ENCODE assay signal across 13 cellular contexts in genomic region chr19:39388657-39389056, GRCh38. TPM values are rescaled to one million over a fixed set of nuclear protein-coding genes. Genes with fewer than 3 reads are reported as not detected.
DNase-seq lines count a peak whose midpoint lies in the region; ATAC-seq and TF ChIP-seq lines count a peak whose summit lies in the region.
"Had no signal": no experiment of that assay in that cellular context is flagged by ENCODE, and none has a peak within 500 bp of the region (broad histone marks: within the 10 kb centered on the region; RNA-seq: fewer than 3 reads in every experiment).

No MANE protein-coding gene starts in this region.

- no peak overlapping the region for H3K4me3 Mint-ChIP-seq in activated T-cell treated with anti-CD3 and anti-CD28 coated beads, Interleukin-2, amount 50 U/mL, for 24 hours
- H3K4me3 Mint-ChIP-seq in T-helper 17 cell (peak overlapping the region; percentile 98), endothelial cell (ENCODE audit: unreplicated experiment) (peak overlapping the region; percentile 70)
- H3K4me3 Mint-ChIP-seq in stimulated activated naive B cell treated with anti-CD40 and anti-IgM and Interleukin-4, amounts not matched to agents 10 μg/mL and 1 μg/mL and 100 μg/mL, for 72 hours = peak overlapping the region; percentile 5 to 25

- no peak for DNase-seq in activated T-cell treated with anti-CD3 and anti-CD28 coated beads, Interleukin-2, amount 50 U/mL, for 24 hours
- no peak for DNase-seq in activated T-cell treated with anti-CD3 and anti-CD28 coated beads, Interleukin-2, amount 50 U/mL, for 48 hours
- DNase-seq in T-helper 17 cell = no peak
- DNase-seq in endothelial cell (ENCODE audit: low spot score) = no peak
- DNase-seq in stimulated activated naive B cell treated with anti-CD40 and anti-IgM and Interleukin-4, amounts not matched to agents 10 μg/mL and 1 μg/mL and 100 μg/mL, for 72 hours = no peak
- DNase-seq in activated effector memory CD4-positive, alpha-beta T cell treated with Interleukin-2 at 50 U/mL for 16 hours = no peak
- DNase-seq: activated CD4-positive, alpha-beta T cell treated with anti-CD3 and anti-CD28 coated beads for 4 hours; brain microvascular endothelial cell; NCI-H82 had no signal

- H3K9me3 Mint-ChIP-seq in activated T-cell treated with anti-CD3 and anti-CD28 coated beads, Interleukin-2, amount 50 U/mL, for 24 hours = no peaks in the 10 kb centered on the region
- H3K9me3 Mint-ChIP-seq in endothelial cell (ENCODE audit: unreplicated experiment) = no peaks in the 10 kb centered on the region
- no peaks in the 10 kb centered on the region for H3K9me3 Mint-ChIP-seq in stimulated activated naive B cell treated with anti-CD40 and anti-IgM and Interleukin-4, amounts not matched to agents 10 μg/mL and 1 μg/mL and 100 μg/mL, for 72 hours

- no peak for ATAC-seq in T-helper 17 cell
- ATAC-seq in stimulated activated naive B cell treated with anti-CD40 and anti-IgM and Interleukin-4, amounts not matched to agents 10 μg/mL and 1 μg/mL and 100 μg/mL, for 72 hours (replicated peaks) = no peak
- no peak for ATAC-seq in GM18907 (IDR thresholded peaks at IDR 0.05; ENCODE audit: unreplicated experiment)
- ATAC-seq in HG02642 (IDR thresholded peaks at IDR 0.05; ENCODE audit: poor library complexity, unreplicated experiment) = no peak
- ATAC-seq: HepG2 had no signal

- H3K27me3 Mint-ChIP-seq in activated T-cell treated with anti-CD3 and anti-CD28 coated beads, Interleukin-2, amount 50 U/mL, for 24 hours = no peaks in the 10 kb centered on the region
- no peaks in the 10 kb centered on the region for H3K27me3 Mint-ChIP-seq in T-helper 17 cell
- H3K27me3 Mint-ChIP-seq in endothelial cell (ENCODE audit: unreplicated experiment) = peaks cover 11% of the 10 kb centered on the region
- H3K27me3 Mint-ChIP-seq in stimulated activated naive B cell treated with anti-CD40 and anti-IgM and Interleukin-4, amounts not matched to agents 10 μg/mL and 1 μg/mL and 100 μg/mL, for 72 hours = no peaks in the 10 kb centered on the region

- H3K36me3 Mint-ChIP-seq in activated T-cell treated with anti-CD3 and anti-CD28 coated beads, Interleukin-2, amount 50 U/mL, for 24 hours (ENCODE audit: low read depth) = peaks cover 87% of the 10 kb centered on the region
- H3K36me3 Mint-ChIP-seq in T-helper 17 cell (ENCODE audit: low read depth) (peaks cover 8% of the 10 kb centered on the region), endothelial cell (ENCODE audit: low read depth, unreplicated experiment) (peaks cover 37% of the 10 kb centered on the region)
- peaks cover 37 to 47% of the 10 kb centered on the region in 2 donors for H3K36me3 Mint-ChIP-seq in stimulated activated naive B cell treated with anti-CD40 and anti-IgM and Interleukin-4, amounts not matched to agents 10 μg/mL and 1 μg/mL and 100 μg/mL, for 72 hours

- H3K27ac Mint-ChIP-seq in activated T-cell treated with anti-CD3 and anti-CD28 coated beads, Interleukin-2, amount 50 U/mL, for 24 hours = peak overlapping the region; percentile 100
- H3K27ac Mint-ChIP-seq in T-helper 17 cell = peak overlapping the region; percentile 97
- peak overlapping the region; percentile 61 for H3K27ac Mint-ChIP-seq in endothelial cell (ENCODE audit: unreplicated experiment)
- peak overlapping the region; percentile 4 for H3K27ac Mint-ChIP-seq in stimulated activated naive B cell treated with anti-CD40 and anti-IgM and Interleukin-4, amounts not matched to agents 10 μg/mL and 1 μg/mL and 100 μg/mL, for 72 hours

- H3K4me1 Mint-ChIP-seq in activated T-cell treated with anti-CD3 and anti-CD28 coated beads, Interleukin-2, amount 50 U/mL, for 24 hours (ENCODE audit: low read depth) = peaks cover 40% of the 10 kb centered on the region
- H3K4me1 Mint-ChIP-seq in T-helper 17 cell = peaks cover 24% of the 10 kb centered on the region
- H3K4me1 Mint-ChIP-seq in endothelial cell (ENCODE audit: unreplicated experiment) = peaks cover 19% of the 10 kb centered on the region
- H3K4me1 Mint-ChIP-seq in stimulated activated naive B cell treated with anti-CD40 and anti-IgM and Interleukin-4, amounts not matched to agents 10 μg/mL and 1 μg/mL and 100 μg/mL, for 72 hours = peaks cover 30 to 51% of the 10 kb centered on the region in 2 donors

- H3K9me3 ChIP-seq in T-helper 17 cell (ENCODE audit: control insufficient read depth, low read length, poor library complexity, severe bottlenecking) = no peaks in the 10 kb centered on the region
- H3K9me3 ChIP-seq: HAP-1 had no signal

- TF ChIP-seq CTCF in endothelial cell (IDR thresholded peaks at IDR 0.05; ENCODE audit: unreplicated experiment) = no peak

RNA-seq across cellular contexts. Expression of gene PAF1, which starts 2.2 kb away (rescaled TPM):
- total RNA-seq in T-helper 17 cell = 100 to 1,000 TPM; 113 to 127 TPM
- total RNA-seq in endothelial cell (ENCODE audit: unreplicated experiment) = 31.7 TPM

RNA-seq across cellular contexts. Expression of gene MED29, which starts 2.5 kb away (rescaled TPM):
- total RNA-seq in T-helper 17 cell = 10 to 100 TPM; 43.4 to 43.6 TPM
- 32.4 TPM for total RNA-seq in endothelial cell (ENCODE audit: unreplicated experiment)

RNA-seq across cellular contexts. Expression of gene ZFP36, which starts 18.0 kb away (rescaled TPM):
- total RNA-seq in T-helper 17 cell (1,000 to 10,000 TPM; 1,082 to 1,318 TPM), endothelial cell (ENCODE audit: unreplicated experiment) (10.2 TPM)

RNA-seq across cellular contexts. Expression of gene PLEKHG2, which starts 23.8 kb away (rescaled TPM):
- total RNA-seq in T-helper 17 cell (100 to 1,000 TPM; 119 to 129 TPM), endothelial cell (ENCODE audit: unreplicated experiment) (172 TPM)

RNA-seq across cellular contexts. Expression of gene SAMD4B, which starts 46.4 kb away (rescaled TPM):
- total RNA-seq in T-helper 17 cell (10 to 100 TPM; 64.2 to 93.2 TPM), endothelial cell (ENCODE audit: unreplicated experiment) (127 TPM)

Comparison
In these comparisons a context has a peak if more than half of its experiments do, and no peak if none do; other contexts are left out.
1. H3K27ac Mint-ChIP-seq: peak in every context shown above with its lines; median percentile 100 in activated T-cell treated with anti-CD3 and anti-CD28 coated beads, Interleukin-2, amount 50 U/mL, for 24 hours; 97 in T-helper 17 cell; 61 in endothelial cell; 4 in stimulated activated naive B cell treated with anti-CD40 and anti-IgM and Interleukin-4, amounts not matched to agents 10 μg/mL and 1 μg/mL and 100 μg/mL, for 72 hours.
2. RNA of gene ZFP36, which starts 18.0 kb away (total RNA-seq): 1,082 to 1,318 TPM in T-helper 17 cell; 10.2 TPM in endothelial cell (single experiment); every median in the first group is over 10 times any median in the second.